In genomic region chr6:157305676-157306653, GRCh38 we compare ENCODE assay signal across 1 cellular context.
TF ChIP-seq lines count a peak whose summit lies in the region.

No MANE protein-coding gene starts in this region.

TF ChIP-seq in K562, 482 proteins besides CTCF, POLR2A, EP300 and RAD21:
- TF ChIP-seq SMAD3 (CRISPR knock-in tag; conservative IDR thresholded peaks at IDR 0.05) (no peak), CBFA2T3 (IDR thresholded peaks at IDR 0.05) (peak; percentile 68), ZNF780A (CRISPR knock-in tag; IDR thresholded peaks at IDR 0.05) (no peak), MAFK (IDR thresholded peaks at IDR 0.05; ENCODE audit: low read length) (peak; percentile 3; the same call in 1 of the 2 replicates), PPARD (CRISPR knock-in tag; IDR thresholded peaks at IDR 0.05) (no peak), ZBTB8A (IDR thresholded peaks at IDR 0.05; ENCODE audit: partially characterized antibody) (no peak), TRIM24 (IDR thresholded peaks at IDR 0.05) (no peak), ZFP36 (IDR thresholded peaks at IDR 0.05; ENCODE audit: low read depth, low read length, partially characterized antibody) (peak; percentile 4), RNF219 (CRISPR knock-in tag; IDR thresholded peaks at IDR 0.05) (no peak), TOE1 (IDR thresholded peaks at IDR 0.05; ENCODE audit: borderline replicate concordance) (no peak), TOE1 (CRISPR knock-in tag; IDR thresholded peaks at IDR 0.05; ENCODE audit: borderline replicate concordance, low read depth) (0 out of 2 replicates have a peak, but pooled peaks have one; percentile 73), MBD1 (CRISPR knock-in tag; IDR thresholded peaks at IDR 0.05) (no peak), ZBTB1 (CRISPR knock-in tag; IDR thresholded peaks at IDR 0.05; ENCODE audit: borderline replicate concordance, low read depth) (no peak), SETDB1 (IDR thresholded peaks at IDR 0.05; ENCODE audit: low read length) (no peak), EGR1 (conservative IDR thresholded peaks at IDR 0.05) (no peak), C11orf30 (IDR thresholded peaks at IDR 0.05; ENCODE audit: low read depth) (0 out of 2 replicates have a peak, but pooled peaks have one; percentile 9), RB1 (IDR thresholded peaks at IDR 0.05; ENCODE audit: low read depth) (no peak), NFE2 (IDR thresholded peaks at IDR 0.05; ENCODE audit: low read depth) (peak; percentile 56), NCOA4 (IDR thresholded peaks at IDR 0.05; ENCODE audit: partially characterized antibody) (no peak), ZNF609 (CRISPR knock-in tag; IDR thresholded peaks at IDR 0.05; ENCODE audit: borderline replicate concordance) (no peak), FOSL1 (tag; conservative IDR thresholded peaks at IDR 0.05) (0 out of 2 replicates have a peak, but pooled peaks have one; percentile 31), PCBP2 (IDR thresholded peaks at IDR 0.05; ENCODE audit: low read depth, low read length, poor library complexity, severe bottlenecking) (no peak), RCOR1 (IDR thresholded peaks at IDR 0.05; ENCODE audit: borderline replicate concordance in 1 of 2, low read depth in 2 of 2, low read length in 2 of 2) (peak in 1 of 2 experiments; percentile 11; a peak in 1 of 4 replicates), MAX (CRISPR knock-in tag; IDR thresholded peaks at IDR 0.05) (peak; percentile 45; the same call in 1 of the 2 replicates), SMARCA4 (IDR thresholded peaks at IDR 0.05) (no peak), SPI1 (IDR thresholded peaks at IDR 0.05; ENCODE audit: borderline replicate concordance, low read depth, low read length) (peak; percentile 38; the same call in 1 of the 2 replicates), ZNF561 (CRISPR knock-in tag; conservative IDR thresholded peaks at IDR 0.05) (no peak), ZNF79 (CRISPR knock-in tag; IDR thresholded peaks at IDR 0.05; ENCODE audit: low read depth) (no peak), CBFA2T2 (conservative IDR thresholded peaks at IDR 0.05) (peak; percentile 58), KDM1A (IDR thresholded peaks at IDR 0.05) (no peak), NR2C2 (CRISPR knock-in tag; IDR thresholded peaks at IDR 0.05) (no peak), NR2C2 (tag; IDR thresholded peaks at IDR 0.05) (peak; percentile 28; the same call in 1 of the 2 replicates), NR2C1 (IDR thresholded peaks at IDR 0.05) (no peak), NR2C1 (tag; IDR thresholded peaks at IDR 0.05) (no peak), JUN (IDR thresholded peaks at IDR 0.05; ENCODE audit: borderline replicate concordance, low read depth, low read length) (no peak), JUN (CRISPR knock-in tag; IDR thresholded peaks at IDR 0.05; ENCODE audit: borderline replicate concordance) (0 out of 2 replicates have a peak, but pooled peaks have one; percentile 46)
- TF ChIP-seq, protein P1, sequence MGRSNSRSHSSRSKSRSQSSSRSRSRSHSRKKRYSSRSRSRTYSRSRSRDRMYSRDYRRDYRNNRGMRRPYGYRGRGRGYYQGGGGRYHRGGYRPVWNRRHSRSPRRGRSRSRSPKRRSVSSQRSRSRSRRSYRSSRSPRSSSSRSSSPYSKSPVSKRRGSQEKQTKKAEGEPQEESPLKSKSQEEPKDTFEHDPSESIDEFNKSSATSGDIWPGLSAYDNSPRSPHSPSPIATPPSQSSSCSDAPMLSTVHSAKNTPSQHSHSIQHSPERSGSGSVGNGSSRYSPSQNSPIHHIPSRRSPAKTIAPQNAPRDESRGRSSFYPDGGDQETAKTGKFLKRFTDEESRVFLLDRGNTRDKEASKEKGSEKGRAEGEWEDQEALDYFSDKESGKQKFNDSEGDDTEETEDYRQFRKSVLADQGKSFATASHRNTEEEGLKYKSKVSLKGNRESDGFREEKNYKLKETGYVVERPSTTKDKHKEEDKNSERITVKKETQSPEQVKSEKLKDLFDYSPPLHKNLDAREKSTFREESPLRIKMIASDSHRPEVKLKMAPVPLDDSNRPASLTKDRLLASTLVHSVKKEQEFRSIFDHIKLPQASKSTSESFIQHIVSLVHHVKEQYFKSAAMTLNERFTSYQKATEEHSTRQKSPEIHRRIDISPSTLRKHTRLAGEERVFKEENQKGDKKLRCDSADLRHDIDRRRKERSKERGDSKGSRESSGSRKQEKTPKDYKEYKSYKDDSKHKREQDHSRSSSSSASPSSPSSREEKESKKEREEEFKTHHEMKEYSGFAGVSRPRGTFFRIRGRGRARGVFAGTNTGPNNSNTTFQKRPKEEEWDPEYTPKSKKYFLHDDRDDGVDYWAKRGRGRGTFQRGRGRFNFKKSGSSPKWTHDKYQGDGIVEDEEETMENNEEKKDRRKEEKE (IDR thresholded peaks at IDR 0.05; ENCODE audit: borderline replicate concordance in 1 of 2, control insufficient read depth in 1 of 2, low read depth in 2 of 2, low read length in 1 of 2) = no peak
